Comparison of ENCODE assay signal across 8 cellular contexts in genomic region chr19:2236285-2237050, GRCh38. TPM values are rescaled to one million over a fixed set of nuclear protein-coding genes. Genes with fewer than 3 reads are reported as not detected.
A peak's percentile ranks its signal among the peaks of the same experiment; 100 is the strongest.
DNase-seq lines count a peak whose midpoint lies in the region; ATAC-seq and TF ChIP-seq lines count a peak whose summit lies in the region.

A gene with protein sequence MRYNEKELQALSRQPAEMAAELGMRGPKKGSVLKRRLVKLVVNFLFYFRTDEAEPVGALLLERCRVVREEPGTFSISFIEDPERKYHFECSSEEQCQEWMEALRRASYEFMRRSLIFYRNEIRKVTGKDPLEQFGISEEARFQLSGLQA (minus strand): TSS chr19:2236329. CDS start chr19:2236248, 81 bp downstream.
A gene with protein sequence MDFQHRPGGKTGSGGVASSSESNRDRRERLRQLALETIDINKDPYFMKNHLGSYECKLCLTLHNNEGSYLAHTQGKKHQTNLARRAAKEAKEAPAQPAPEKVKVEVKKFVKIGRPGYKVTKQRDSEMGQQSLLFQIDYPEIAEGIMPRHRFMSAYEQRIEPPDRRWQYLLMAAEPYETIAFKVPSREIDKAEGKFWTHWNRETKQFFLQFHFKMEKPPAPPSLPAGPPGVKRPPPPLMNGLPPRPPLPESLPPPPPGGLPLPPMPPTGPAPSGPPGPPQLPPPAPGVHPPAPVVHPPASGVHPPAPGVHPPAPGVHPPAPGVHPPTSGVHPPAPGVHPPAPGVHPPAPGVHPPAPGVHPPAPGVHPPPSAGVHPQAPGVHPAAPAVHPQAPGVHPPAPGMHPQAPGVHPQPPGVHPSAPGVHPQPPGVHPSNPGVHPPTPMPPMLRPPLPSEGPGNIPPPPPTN (plus strand): TSS chr19:2236824. CDS start chr19:2243419, 6,595 bp downstream.

- H3K9me3 ChIP-seq in lower lobe of right lung, result no peaks in the 10 kb centered on the region

- H3K27me3 ChIP-seq in lower lobe of right lung (ENCODE audit: low read depth), result no peaks in the 10 kb centered on the region

- DNase-seq in COLO829 (ENCODE audit: low spot score) (peak; percentile 97), HS-5 (ENCODE audit: low read depth) (peak; percentile 84), NK-92 (lab: John Stamatoyannopoulos, UW; ENCODE audit: unreplicated experiment) (peak; percentile 86), lower lobe of right lung (peak; percentile 96)
- DNase-seq in activated CD8-positive, alpha-beta memory T cell treated with anti-CD3 and anti-CD28 coated beads for 1 hour (ENCODE audit: extremely low read depth in 1 of 2, low read depth in 1 of 2), result peak; percentile 96
- DNase-seq in effector CD4-positive, alpha-beta T cell, result peak; percentile 96
- DNase-seq in stimulated activated CD4-positive, alpha-beta T cell treated with anti-CD3 and anti-CD28 coated beads, TNF-alpha, amount 100 ng/mL, for 24 hours (ENCODE audit: low read depth in 3 of 3), result peak; percentile 95 to 97 (median 97)

- ATAC-seq in GM19467 (IDR thresholded peaks at IDR 0.05; ENCODE audit: unreplicated experiment), result peak; percentile 62
- peak; percentile 94 to 96 for ATAC-seq in lower lobe of right lung

- TF ChIP-seq CTCF in lower lobe of right lung (IDR thresholded peaks at IDR 0.05), result peak; percentile 97

- intact Hi-C loops in lower lobe of right lung (cut with DNase I), result no loop called here

- peaks cover 25% of the 10 kb centered on the region for H3K36me3 ChIP-seq in lower lobe of right lung

- peak within 1 kb of the TSS; percentile 99 for H3K4me3 ChIP-seq in lower lobe of right lung

- peak within 1 kb of the TSS; percentile 99 for H3K27ac ChIP-seq in lower lobe of right lung

- H3K4me1 ChIP-seq in lower lobe of right lung, result peaks cover 58% of the 10 kb centered on the region

RNA-seq across cellular contexts. Expression of the first gene that starts in this region (rescaled TPM):
- total RNA-seq in lower lobe of right lung, result 52.0 TPM

RNA-seq across cellular contexts. Expression of the second gene that starts in this region (rescaled TPM):
- 55.6 TPM for total RNA-seq in lower lobe of right lung

Comparison
In these comparisons a context has a peak if more than half of its experiments do, and no peak if none do; other contexts are left out.
1. Peak in every context shown above with its lines: DNase-seq, ATAC-seq, H3K4me3 ChIP-seq and H3K27ac ChIP-seq.